8 cellular contexts compared by ENCODE assay signal in the genomic region with DNA sequence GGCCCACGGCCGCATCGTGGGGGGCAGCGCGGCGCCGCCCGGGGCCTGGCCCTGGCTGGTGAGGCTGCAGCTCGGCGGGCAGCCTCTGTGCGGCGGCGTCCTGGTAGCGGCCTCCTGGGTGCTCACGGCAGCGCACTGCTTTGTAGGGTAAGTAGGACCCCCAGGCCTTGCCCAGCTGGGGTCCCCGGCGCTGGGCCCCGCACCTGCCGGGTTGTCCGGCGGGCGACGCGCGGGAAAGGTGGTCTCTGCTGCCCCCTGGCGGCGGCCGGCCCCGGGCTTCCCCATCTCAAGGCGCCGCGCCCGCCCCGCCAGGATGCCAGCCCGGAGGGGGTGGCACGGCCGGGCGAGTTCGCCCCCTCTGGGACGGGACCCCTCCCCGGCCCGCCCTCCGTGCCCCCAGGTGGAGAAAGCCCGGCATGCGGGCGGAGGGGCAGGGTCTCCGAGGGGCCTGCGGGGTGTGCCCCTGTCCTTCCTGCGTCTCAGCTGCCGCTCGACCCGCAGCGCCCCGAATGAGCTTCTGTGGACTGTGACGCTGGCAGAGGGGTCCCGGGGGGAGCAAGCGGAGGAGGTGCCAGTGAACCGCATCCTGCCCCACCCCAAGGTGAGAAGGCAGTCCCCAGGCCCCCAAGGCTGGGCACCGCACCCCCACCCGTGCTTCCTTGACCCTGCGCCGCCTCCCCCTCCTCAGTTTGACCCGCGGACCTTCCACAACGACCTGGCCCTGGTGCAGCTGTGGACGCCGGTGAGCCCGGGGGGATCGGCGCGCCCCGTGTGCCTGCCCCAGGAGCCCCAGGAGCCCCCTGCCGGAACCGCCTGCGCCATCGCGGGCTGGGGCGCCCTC. TPM values are rescaled to one million over a fixed set of nuclear protein-coding genes. Genes with fewer than 3 reads are reported as not detected.
DNase-seq lines count a peak whose midpoint lies in the region; ATAC-seq lines count a peak whose summit lies in the region.

No MANE protein-coding gene starts in this region.

- no peaks in the 10 kb centered on the region for H3K36me3 ChIP-seq in HUES48 (ENCODE audit: control insufficient read depth, insufficient read depth, low read length)
- H3K36me3 ChIP-seq in effector memory CD4-positive, alpha-beta T cell (ENCODE audit: control insufficient read depth, insufficient read depth, low read length) = no peaks in the 10 kb centered on the region

- DNase-seq in Caki2 (ENCODE audit: low read depth) = peak; percentile 15
- DNase-seq in activated CD4-positive, alpha-beta T cell treated with anti-CD3 and anti-CD28 coated beads, Interleukin-2, amount 50 U/mL, for 4 hours = peak; percentile 57 to 60
- peak; percentile 21 to 48 (median 30) for DNase-seq in effector memory CD4-positive, alpha-beta T cell
- DNase-seq in naive thymus-derived CD8-positive, alpha-beta T cell = peak; percentile 36 to 81 (median 69)
- peak; percentile 45 for DNase-seq in stimulated activated naive CD4-positive, alpha-beta T cell treated with Interleukin-2 at 50 U/mL for 16 hours (lab: John Stamatoyannopoulos, UW)

- H3K9me3 ChIP-seq in HUES48 (ENCODE audit: control insufficient read depth, insufficient read depth, low read length) = no peaks in the 10 kb centered on the region
- H3K9me3 ChIP-seq in effector memory CD4-positive, alpha-beta T cell (ENCODE audit: control insufficient read depth, low read length) = no peaks in the 10 kb centered on the region

- peak overlapping the region in 7 of 10 donors; percentile 9 to 74 (median 38) for H3K4me3 Mint-ChIP-seq in naive thymus-derived CD8-positive, alpha-beta T cell

- peaks cover 5 to 12% (median 11%) of the 10 kb centered on the region in 4 donors for H3K4me1 Mint-ChIP-seq in naive thymus-derived CD8-positive, alpha-beta T cell

- peaks cover 10 to 63% (median 42%) of the 10 kb centered on the region in 5 donors for H3K27me3 Mint-ChIP-seq in naive thymus-derived CD8-positive, alpha-beta T cell

- peaks cover 0 to 2% (median 0%) of the 10 kb centered on the region in 3 donors for H3K36me3 Mint-ChIP-seq in naive thymus-derived CD8-positive, alpha-beta T cell

- POLR2A ChIA-PET in naive thymus-derived CD8-positive, alpha-beta T cell (lab: Charles Lee) = no interaction called here

- H3K4me1 ChIP-seq in HUES48 (ENCODE audit: control insufficient read depth, insufficient read depth, low read length) = peaks cover 8% of the 10 kb centered on the region; the same call in 1 of the 2 replicates
- peaks cover 27% of the 10 kb centered on the region for H3K4me1 ChIP-seq in effector memory CD4-positive, alpha-beta T cell (ENCODE audit: control insufficient read depth, insufficient read depth, low read length, poor library complexity, severe bottlenecking)

- in situ Hi-C loops in Caki2 (cut with HindIII; ENCODE audit: low pct_unique_long_range_greater_than_20kb, low sequenced_read_pairs) = no loop called here

- peaks cover 59% of the 10 kb centered on the region for H3K27me3 ChIP-seq in HUES48 (ENCODE audit: control insufficient read depth, insufficient read depth, low read length)
- H3K27me3 ChIP-seq in effector memory CD4-positive, alpha-beta T cell (replicated peaks; ENCODE audit: control insufficient read depth, insufficient read depth, low read length, poor library complexity, severe bottlenecking) = peaks cover 40% of the 10 kb centered on the region

- no peak overlapping the region for H3K9ac ChIP-seq in HUES48 (ENCODE audit: low read depth, low read length)

- peak overlapping the region; percentile 46; the same call in 1 of the 2 replicates for H3K4me3 ChIP-seq in HUES48 (ENCODE audit: low read depth, low read length)
- peak overlapping the region; percentile 52 for H3K4me3 ChIP-seq in effector memory CD4-positive, alpha-beta T cell (ENCODE audit: insufficient read depth, low read depth, low read length, poor library complexity, severe bottlenecking)

- no peak overlapping the region for H3K27ac Mint-ChIP-seq in naive thymus-derived CD8-positive, alpha-beta T cell

- ATAC-seq in naive thymus-derived CD8-positive, alpha-beta T cell = peak; percentile 74 to 86
- ATAC-seq in HG03025 (IDR thresholded peaks at IDR 0.05; ENCODE audit: low FRiP score, unreplicated experiment) (no peak), HG03175 (IDR thresholded peaks at IDR 0.05; ENCODE audit: unreplicated experiment) (no peak)

- no peak overlapping the region for H3K27ac ChIP-seq in HUES48 (ENCODE audit: low read depth, low read length)
- no peak overlapping the region for H3K27ac ChIP-seq in effector memory CD4-positive, alpha-beta T cell (ENCODE audit: insufficient read depth, low read length, poor library complexity, severe bottlenecking)

- no peaks in the 10 kb centered on the region for H3K9me3 Mint-ChIP-seq in naive thymus-derived CD8-positive, alpha-beta T cell

RNA-seq across cellular contexts. Expression of a gene that starts 2.0 kb away (rescaled TPM):
- total RNA-seq in Caki2 (2014; rRNA removed; shearing (Covaris generic); ENCODE audit: low replicate concordance) = not detected in 2 replicates
- not detected for total RNA-seq in naive thymus-derived CD8-positive, alpha-beta T cell
- not detected for polyA plus RNA-seq in naive thymus-derived CD8-positive, alpha-beta T cell

RNA-seq across cellular contexts. Expression of a gene that starts 3.7 kb away (rescaled TPM):
- total RNA-seq in Caki2 (2014; rRNA removed; shearing (Covaris generic); ENCODE audit: low replicate concordance) = not detected in 2 replicates
- total RNA-seq in naive thymus-derived CD8-positive, alpha-beta T cell = not detected
- not detected for polyA plus RNA-seq in naive thymus-derived CD8-positive, alpha-beta T cell

RNA-seq across cellular contexts. Expression of a gene that starts 17.3 kb away (rescaled TPM):
- not detected in 2 replicates for total RNA-seq in Caki2 (2014; rRNA removed; shearing (Covaris generic); ENCODE audit: low replicate concordance)
- not detected for total RNA-seq in naive thymus-derived CD8-positive, alpha-beta T cell
- under 1 TPM in 1 of 3 donors, not detected in 2; 0.59 TPM for polyA plus RNA-seq in naive thymus-derived CD8-positive, alpha-beta T cell

RNA-seq across cellular contexts. Expression of a gene that starts 28.1 kb away (rescaled TPM):
- total RNA-seq in Caki2 (2014; rRNA removed; shearing (Covaris generic); ENCODE audit: low replicate concordance) = 1.6 and 2.2 TPM in 2 replicates
- 10 to 100 TPM; 28.2 to 29.5 TPM for total RNA-seq in naive thymus-derived CD8-positive, alpha-beta T cell
- 10 to 100 TPM; 10.0 to 18.6 (median 14.2) TPM for polyA plus RNA-seq in naive thymus-derived CD8-positive, alpha-beta T cell

RNA-seq across cellular contexts. Expression of a gene that starts 28.3 kb away (rescaled TPM):
- 74.2 and 146 TPM in 2 replicates for total RNA-seq in Caki2 (2014; rRNA removed; shearing (Covaris generic); ENCODE audit: low replicate concordance)
- 10 to 100 TPM; 61.5 to 64.0 TPM for total RNA-seq in naive thymus-derived CD8-positive, alpha-beta T cell
- polyA plus RNA-seq in naive thymus-derived CD8-positive, alpha-beta T cell = 10 to 100 TPM; 41.5 to 49.3 (median 43.6) TPM

Comparison
In these comparisons a context has a peak if more than half of its experiments do, and no peak if none do; other contexts are left out.
1. DNase-seq: peak in every context shown above with its lines; median percentile 69 in naive thymus-derived CD8-positive, alpha-beta T cell; 58 in activated CD4-positive, alpha-beta T cell treated with anti-CD3 and anti-CD28 coated beads, Interleukin-2, amount 50 U/mL, for 4 hours; 45 in stimulated activated naive CD4-positive, alpha-beta T cell treated with Interleukin-2 at 50 U/mL for 16 hours; 30 in effector memory CD4-positive, alpha-beta T cell; 15 in Caki2.
2. ATAC-seq: peak in naive thymus-derived CD8-positive, alpha-beta T cell (2 of 2); none in HG03025 (single experiment) and HG03175 (single experiment).